ENCODE assay signal across 8 cellular contexts in genomic region chr13:41019027-41019487, GRCh38. TPM values are rescaled to one million over a fixed set of nuclear protein-coding genes. Genes with fewer than 3 reads are reported as not detected.
A peak's percentile ranks its signal among the peaks of the same experiment; 100 is the strongest.
DNase-seq lines count a peak whose midpoint lies in the region; ATAC-seq, FAIRE-seq and TF ChIP-seq lines count a peak whose summit lies in the region.

ELF1 (minus strand) TSS chr13:41019316; CDS start chr13:40982054, 37,262 bp downstream.

- TF ChIP-seq CTCF in GM12865 (IDR thresholded peaks at IDR 0.05; ENCODE audit: insufficient read depth, low read depth, low read length, missing control alignments) (no peak), K562 (IDR thresholded peaks at IDR 0.05 in 2 of 3, conservative IDR thresholded peaks at IDR 0.05 in 1 of 3; ENCODE audit: insufficient read depth in 2 of 3, low read depth in 1 of 3, low read length in 3 of 3) (no peak)

- peak; percentile 78 for TF ChIP-seq POLR2A in K562 (conservative IDR thresholded peaks at IDR 0.05)

- BruUV-seq in K562 (replicated peaks; lab: Mats Ljungman, UMichigan) = no TSS peak

- H3K4me3 ChIP-seq in GM12865 (ENCODE audit: low read depth, low read length) (peak within 1 kb of the TSS; percentile 96), K562 (peak within 1 kb of the TSS; percentile 53)
- H3K4me3 ChIP-seq in Jurkat, Clone E6-1 (ENCODE audit: low read length) = peak within 1 kb of the TSS; percentile 63

- CTCF ChIA-PET in K562 (lab: Yijun Ruan, JAX; ENCODE audit: low intra/inter-chr PET ratio) = no interaction called here

- H3K79me2 ChIP-seq in K562 (ENCODE audit: control insufficient read depth, insufficient read depth, low read length) = peaks cover 88% of the 10 kb centered on the region

- H3K36me3 ChIP-seq in K562 (ENCODE audit: control insufficient read depth, insufficient read depth, low read length) = peaks cover 7% of the 10 kb centered on the region; the same call in 1 of the 3 replicates

- peak within 1 kb of the TSS; percentile 86 for H3K27ac ChIP-seq in K562 (ENCODE audit: extremely low read depth, low read depth, low read length)

- peak within 1 kb of the TSS in 1 of 2 experiments; percentile 80; a peak in 3 of 4 replicates for H3K9ac ChIP-seq in K562 (ENCODE audit: insufficient read depth in 1 of 2, low read depth in 2 of 2, low read length in 2 of 2)

- H3K9me1 ChIP-seq in K562 (ENCODE audit: control insufficient read depth, insufficient read depth, low read length) = no peaks in the 10 kb centered on the region

- no peaks in the 10 kb centered on the region for H3K9me3 ChIP-seq in K562 (replicated peaks; ENCODE audit: control insufficient read depth, insufficient read depth, low read depth, low read length)

- ATAC-seq in GM21825 (IDR thresholded peaks at IDR 0.05; ENCODE audit: unreplicated experiment) (peak; percentile 84), K562 (peak; percentile 82)

- peak within 1 kb of the TSS; percentile 65 for H2AFZ ChIP-seq in K562 (ENCODE audit: low read depth, low read length)

- no peak for TF ChIP-seq RAD21 in K562 (CRISPR knock-in tag; conservative IDR thresholded peaks at IDR 0.05 in 1 of 2, IDR thresholded peaks at IDR 0.05 in 1 of 2)

- WGBS in K562 (ENCODE audit: insufficient coverage, low coverage, missing lambda C conversion rate) = 0% methylated on average over 4 of the region's 4 CpGs

- no peaks in the 10 kb centered on the region for H3K27me3 ChIP-seq in K562 (ENCODE audit: control insufficient read depth in 2 of 2, insufficient read depth in 2 of 2, low read length in 2 of 2)

- H3K4me2 ChIP-seq in K562 (ENCODE audit: insufficient read depth, low read length) = peak within 1 kb of the TSS; percentile 73

- peaks cover 2 to 16% of the 10 kb centered on the region in 2 experiments; a peak in 4 of 5 replicates for H3K4me1 ChIP-seq in K562 (replicated peaks in 1 of 2; ENCODE audit: control insufficient read depth in 2 of 2, insufficient read depth in 2 of 2, low read length in 2 of 2)

- no peaks in the 10 kb centered on the region for H4K20me1 ChIP-seq in K562 (replicated peaks; ENCODE audit: control insufficient read depth, insufficient read depth, low read length)

- intact Hi-C loops in T-helper 1 cell treated with Interleukin-12 subunit alpha and Interleukin-12 subunit beta and Interleukin-4 antibody, amounts not matched to agents 30 ng/mL and 1 ng/mL, for 36 hours (cut with micrococcal nuclease) = loop anchor here (1.0 to 5.0 kb wide), 11 partner anchors 11 to 1973 kb away; partner anchors contain the start of genes EPSTI1, FOXO1, KBTBD6 and KBTBD7
- intact Hi-C loops in K562 (cut with micrococcal nuclease) = loop anchor here (5.0 kb wide), 1 partner anchor 43 kb away; the partner anchor contains the start of gene WBP4

- TF ChIP-seq EP300 in K562 (IDR thresholded peaks at IDR 0.05; ENCODE audit: low read length) = peak; percentile 33; the same call in 1 of the 2 replicates

- in situ Hi-C loops in K562 (cut with MboI) = no loop called here

- peak; percentile 94 for FAIRE-seq in K562 (lab: Jason Lieb, UNC)

- POLR2A ChIA-PET in K562 (lab: Yijun Ruan, JAX) = interaction anchor here (0.6 to 1.6 kb wide), 3 partner anchors 8 to 10 kb away, joined by 3 to 10 read pairs (median 4); no protein-coding TSS in a partner anchor

- DNase-seq in GM12865 (ENCODE audit: low read depth) (peak; percentile 95), K562 (ENCODE audit: extremely low read depth in 1 of 4, low spot score in 3 of 4) (peak; percentile 43 to 84 (median 54)), islet precursor cell (peak; percentile 77), cerebellar nuclear complex (lab: John Stamatoyannopoulos, UW) (no peak)
- peak; percentile 90 for DNase-seq in Jurkat, Clone E6-1 (ENCODE audit: low read depth, low spot score)
- peak; percentile 64 for DNase-seq in stimulated activated CD4-positive, alpha-beta T cell treated with anti-CD3 and anti-CD28 coated beads, Interleukin-4, amount 100 ng/mL, for 24 hours

TF ChIP-seq in K562, 482 proteins besides CTCF, POLR2A, EP300 and RAD21 (continues in another document):
- TF ChIP-seq EHMT2 (IDR thresholded peaks at IDR 0.05) = no peak
- peak; percentile 32 for TF ChIP-seq E2F8 (IDR thresholded peaks at IDR 0.05; ENCODE audit: low read depth, partially characterized antibody)
- no peak for TF ChIP-seq KLF1 (tag; IDR thresholded peaks at IDR 0.05)
- no peak for TF ChIP-seq CUX1 (CRISPR knock-in tag; IDR thresholded peaks at IDR 0.05)
- TF ChIP-seq MBD2 (IDR thresholded peaks at IDR 0.05; ENCODE audit: borderline replicate concordance, low read depth) = no peak
- peak; percentile 54; the same call in 1 of the 2 replicates for TF ChIP-seq DMBX1 (CRISPR knock-in tag; IDR thresholded peaks at IDR 0.05; ENCODE audit: borderline replicate concordance)
- no peak for TF ChIP-seq KLF6 (CRISPR knock-in tag; IDR thresholded peaks at IDR 0.05; ENCODE audit: borderline replicate concordance)

RNA-seq across cellular contexts. Expression of gene ELF1, which starts in this region (rescaled TPM):
- 78.5 TPM for polyA plus RNA-seq in Jurkat, Clone E6-1 (2012; ENCODE audit: insufficient read depth, insufficient read length)
- 112 and 114 TPM in 2 replicates for total RNA-seq in T-helper 1 cell treated with Interleukin-12 subunit alpha and Interleukin-12 subunit beta and Interleukin-4 antibody, amounts not matched to agents 30 ng/mL and 1 ng/mL, for 36 hours
- 23.9 and 37.6 TPM in 2 replicates for total RNA-seq in K562 (2011; cell fraction: chromatin; rRNA removed; ENCODE audit: low replicate concordance)
- 21.8 and 23.3 TPM in 2 replicates for total RNA-seq in K562 (2011; cell fraction: nucleolus; rRNA removed)
- total RNA-seq in K562 (2011; cell fraction: nucleoplasm; rRNA removed) = 22.6 and 28.2 TPM in 2 replicates
- total RNA-seq in K562 (2014; rRNA removed) (25.3 and 27.6 TPM in 2 replicates), K562 (2014; rRNA removed; fragmentation: Illumina TruSeq; extraction: Trizol) (33.4 and 42.4 TPM in 2 replicates), K562 (2015; rRNA removed; fragmentation: Illumina TruSeq; extraction: Trizol) (27.6 and 30.4 TPM in 2 replicates), K562 (2021) (37.5 and 46.6 TPM in 2 replicates)
- polyA plus RNA-seq in K562 (2011; rRNA removed) (35.2 and 35.5 TPM in 2 replicates), K562 (2014; fragmentation: Illumina TruSeq; extraction: Trizol) (51.2 and 54.4 TPM in 2 replicates), K562 (2014; fragmentation: Nextera tagmentation; extraction: Ambion mirVana) (10 to 100 TPM; 30.4 to 36.8 TPM), K562 (2014; rRNA removed) (24.7 and 27.6 TPM in 2 replicates)
- polyA plus RNA-seq in K562 (2011; cell fraction: cytosol; rRNA removed) = 21.9 and 24.0 TPM in 2 replicates
- polyA plus RNA-seq in K562 (2011; cell fraction: nucleus; rRNA removed) = 18.7 and 20.7 TPM in 2 replicates
- polyA plus RNA-seq in K562 (2012) = 32.5 and 37.9 TPM in 2 replicates
- polyA minus RNA-seq in K562 (2011; rRNA and poly(A)+ RNA removed) = 52.2 and 62.7 TPM in 2 replicates
- 18.8 and 29.8 TPM in 2 replicates for polyA minus RNA-seq in K562 (2011; cell fraction: cytosol; rRNA and poly(A)+ RNA removed)
- polyA minus RNA-seq in K562 (2011; cell fraction: nucleus; rRNA and poly(A)+ RNA removed) = 23.0 and 28.3 TPM in 2 replicates

Comparison
In these comparisons a context has a peak if more than half of its experiments do, and no peak if none do; other contexts are left out.
1. DNase-seq: peak in GM12865 (single experiment), Jurkat, Clone E6-1 (single experiment), K562 (4 of 4), islet precursor cell (single experiment) and stimulated activated CD4-positive, alpha-beta T cell treated with anti-CD3 and anti-CD28 coated beads, Interleukin-4, amount 100 ng/mL, for 24 hours (single experiment); none in cerebellar nuclear complex (0 of 2).
2. Peak in every context shown above with its lines, with median percentiles within 50 percentile points of each other: H3K4me3 ChIP-seq.